In genomic region chr2:128090909-128091690, GRCh38 we compare ENCODE assay signal across 8 cellular contexts. TPM values are rescaled to one million over a fixed set of nuclear protein-coding genes. Genes with fewer than 3 reads are reported as not detected.
A peak's percentile ranks its signal among the peaks of the same experiment; 100 is the strongest.
DNase-seq lines count a peak whose midpoint lies in the region; ATAC-seq, FAIRE-seq and TF ChIP-seq lines count a peak whose summit lies in the region.

TSS of gene UGGT1 (plus strand) at chr2:128091200. CDS start at chr2:128091358, 158 bp downstream.

- H3K9me3 Mint-ChIP-seq in brain, result peaks cover 0 to 2% (median 0%) of the 10 kb centered on the region in 5 experiments

- intact Hi-C loops in sigmoid colon (cut with DNase I), result loop anchor here (1.0 to 10.0 kb wide), 3 partner anchors 63 to 206 kb away; partner anchors contain the start of genes AMMECR1L and SAP130

- H3K36me3 ChIP-seq in sigmoid colon, result no peaks in the 10 kb centered on the region

- H3K36me3 Mint-ChIP-seq in brain, result no peaks in the 10 kb centered on the region

- peaks cover 8% of the 10 kb centered on the region for H3K27me3 Mint-ChIP-seq in brain

- peak within 1 kb of the TSS; percentile 83 to 98 (median 96) for H3K4me3 ChIP-seq in sigmoid colon

- peak in 1 of 4 donors; percentile 7 for TF ChIP-seq EP300 in sigmoid colon (IDR thresholded peaks at IDR 0.05)

- TF ChIP-seq CTCF in 22Rv1 (IDR thresholded peaks at IDR 0.05) (no peak), brain (conservative IDR thresholded peaks at IDR 0.05) (no peak), sigmoid colon (IDR thresholded peaks at IDR 0.05) (no peak)

- H3K4me1 ChIP-seq in sigmoid colon, result peaks cover 0 to 32% (median 16%) of the 10 kb centered on the region in 4 donors

- ATAC-seq in GM18520 (IDR thresholded peaks at IDR 0.05; ENCODE audit: unreplicated experiment) (peak; percentile 91), HG03064 (IDR thresholded peaks at IDR 0.05; ENCODE audit: low read depth, unreplicated experiment) (peak; percentile 97)

- DNase-seq in NCI-H2107 treated with DMSO at 0.1 percent for 48 hours (lab: John Stamatoyannopoulos, UW; ENCODE audit: unreplicated experiment) (peak; percentile 85), iPS DF 4.7 (ENCODE audit: extremely low read depth, low spot score) (peak; percentile 89), sigmoid colon (peak; percentile 96)

- no peaks in the 10 kb centered on the region for H3K27me3 ChIP-seq in sigmoid colon

- H3K27ac ChIP-seq in 22Rv1 (peak within 1 kb of the TSS; percentile 68), sigmoid colon (peak within 1 kb of the TSS; percentile 86 to 93 (median 87))

- peak; percentile 91 for FAIRE-seq in TTC549 (lab: Jason Lieb, UNC)

- WGBS in sigmoid colon, 2 donors, result 0% methylated on average over 59 of the region's 59 CpGs

- peak; percentile 90 to 94 for TF ChIP-seq POLR2A in sigmoid colon (IDR thresholded peaks at IDR 0.05)

- no peaks in the 10 kb centered on the region for H3K9me3 ChIP-seq in sigmoid colon

- peak within 1 kb of the TSS; percentile 92 to 100 (median 97) for H3K4me3 Mint-ChIP-seq in brain

- H3K27ac Mint-ChIP-seq in brain, result peak within 1 kb of the TSS; percentile 95 to 99 (median 97)

- peaks cover 51% of the 10 kb centered on the region for H3K4me1 Mint-ChIP-seq in brain

RNA-seq across cellular contexts. Expression of gene UGGT1, which starts in this region (rescaled TPM):
- polyA plus RNA-seq in brain (ENCODE audit: insufficient read depth, low read depth, low replicate concordance), result 15.5 TPM
- total RNA-seq in sigmoid colon, result 10 to 100 TPM; 19.8 to 47.9 (median 28.2) TPM
- 10 to 100 TPM in 1 of 3 donors, 1 to 10 TPM in 2; 1.8 to 21.5 (median 4.2) TPM for polyA plus RNA-seq in sigmoid colon

Comparison
In these comparisons a context has a peak if more than half of its experiments do, and no peak if none do; other contexts are left out.
1. Peak in every context shown above with its lines: DNase-seq, ATAC-seq, H3K4me3 ChIP-seq and H3K27ac ChIP-seq.